ENCODE assay signal across 2 cellular contexts in genomic region chr22:18059473-18059872, GRCh38.
TF ChIP-seq lines count a peak whose summit lies in the region.

No MANE protein-coding gene starts in this region.

TF ChIP-seq in IMR-90, 13 proteins besides CTCF, POLR2A, EP300 and RAD21:
- TF ChIP-seq FOS (IDR thresholded peaks at IDR 0.05; ENCODE audit: low read depth, low read length) (no peak), SMC3 (IDR thresholded peaks at IDR 0.05; ENCODE audit: low read depth, low read length) (no peak), CHD1 (IDR thresholded peaks at IDR 0.05; ENCODE audit: low read depth, low read length) (no peak), MAZ (IDR thresholded peaks at IDR 0.05; ENCODE audit: borderline replicate concordance, low read depth, low read length) (no peak)

TF ChIP-seq in GM12878, 131 proteins besides CTCF, POLR2A, EP300 and RAD21:
- no peak for TF ChIP-seq NRF1 (conservative IDR thresholded peaks at IDR 0.05; ENCODE audit: low read depth, low read length)
- peak; percentile 51; the same call in 1 of the 2 replicates for TF ChIP-seq RAD51 (IDR thresholded peaks at IDR 0.05)
